In the genomic region with DNA sequence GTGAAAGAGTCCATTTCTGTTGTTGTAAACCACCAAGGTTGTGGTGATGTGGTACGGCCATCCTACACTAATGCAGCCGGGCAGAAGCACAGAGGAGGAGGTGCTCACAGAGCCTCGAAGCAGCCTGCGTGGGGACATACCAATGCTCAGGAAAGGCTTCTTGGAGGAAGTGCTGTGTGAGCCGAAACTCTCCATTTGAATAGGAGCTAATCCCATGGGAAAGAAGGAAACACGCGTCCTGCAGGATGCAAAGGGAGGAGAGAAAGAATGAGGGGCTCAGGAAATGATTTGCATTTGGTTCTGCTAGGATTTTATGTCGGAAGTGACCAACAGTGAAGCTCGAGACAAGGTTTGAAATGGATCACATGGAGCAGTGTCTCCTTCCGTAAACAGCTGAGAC, we compare ENCODE assay signal across 16 cellular contexts.
DNase-seq lines count a peak whose midpoint lies in the region; ATAC-seq, FAIRE-seq and TF ChIP-seq lines count a peak whose summit lies in the region.
"Had no signal": no experiment of that assay in that cellular context is flagged by ENCODE, and none has a peak within 500 bp of the region (broad histone marks: within the 10 kb centered on the region; RNA-seq: fewer than 3 reads in every experiment).

No MANE protein-coding gene starts in this region.

- no peak overlapping the region for H2BK20ac ChIP-seq in H9 (ENCODE audit: low read depth, low read length, poor library complexity, severe bottlenecking)

- H3K79me2 ChIP-seq in H9 (ENCODE audit: insufficient read depth, low read length), result no peaks in the 10 kb centered on the region

- DNase-seq in H9, result peak; percentile 37
- no peak for DNase-seq in chondrocyte (ENCODE audit: low spot score)
- DNase-seq in iPS DF 19.7 (ENCODE audit: low read depth, low spot score), result peak; percentile 45
- DNase-seq in progenitor cell of endocrine pancreas (ENCODE audit: low spot score, unreplicated experiment), result no peak
- DNase-seq in D721Med (ENCODE audit: insufficient read length, low spot score), result no peak
- no peak for DNase-seq in T1000 (lab: John Stamatoyannopoulos, UW)
- DNase-seq in amygdala (lab: John Stamatoyannopoulos, UW), result no peak
- DNase-seq: Caco-2; CD8-positive, alpha-beta T cell; DMS53; GM23248; HCEC 1CT; HFFc6 had no signal

- no peak overlapping the region for H4K8ac ChIP-seq in H9 (replicated peaks; ENCODE audit: insufficient read length, low read depth, low read length)

- H4K91ac ChIP-seq in H9 (ENCODE audit: insufficient read length, low read depth, low read length), result no peak overlapping the region

- no peak overlapping the region for H3K56ac ChIP-seq in H9 (ENCODE audit: insufficient read length, low read depth, low read length)

- no peaks in the 10 kb centered on the region; the same call in 1 of the 2 replicates for H3K27me3 Mint-ChIP-seq in H9 (ENCODE audit: low read depth)
- H3K27me3 Mint-ChIP-seq in chondrocyte (ENCODE audit: low read depth), result no peaks in the 10 kb centered on the region
- H3K27me3 Mint-ChIP-seq in progenitor cell of endocrine pancreas, result no peaks in the 10 kb centered on the region

- no peaks in the 10 kb centered on the region for H3K23me2 ChIP-seq in H9 (ENCODE audit: insufficient read length, low read depth, low read length, poor library complexity, severe bottlenecking)

- H3K9ac ChIP-seq in H9 (ENCODE audit: extremely low read depth, insufficient read length, low read length), result no peak overlapping the region
- H3K9ac ChIP-seq: GM23248 had no signal

- no peak overlapping the region for H4K5ac ChIP-seq in H9 (ENCODE audit: insufficient read length, low read depth, low read length)

- peak overlapping the region in 1 of 3 experiments; percentile 62; a peak in 3 of 7 replicates for H3K27ac Mint-ChIP-seq in H9
- peak overlapping the region; percentile 39 for H3K27ac Mint-ChIP-seq in chondrocyte (ENCODE audit: unreplicated experiment)
- peak overlapping the region; percentile 13 for H3K27ac Mint-ChIP-seq in progenitor cell of endocrine pancreas
- H3K27ac Mint-ChIP-seq: CD14-positive monocyte; CD8-positive, alpha-beta T cell; HFFc6 had no signal

- H2BK15ac ChIP-seq in H9 (ENCODE audit: low read depth, low read length), result no peak overlapping the region

- no peak overlapping the region for H3K14ac ChIP-seq in H9 (ENCODE audit: insufficient read depth, low read length)

- H3T11ph ChIP-seq in H9 (ENCODE audit: low read length), result no peak overlapping the region

- H3K9me3 Mint-ChIP-seq in H9 (peaks cover 9 to 14% of the 10 kb centered on the region in 2 experiments), chondrocyte (ENCODE audit: low read depth) (peaks cover 17% of the 10 kb centered on the region), progenitor cell of endocrine pancreas (ENCODE audit: low read depth) (peaks cover 9% of the 10 kb centered on the region)

- H3K9me3 ChIP-seq in H9 (ENCODE audit: control insufficient read depth, low read depth, low read length), result peaks cover 7% of the 10 kb centered on the region
- H3K9me3 ChIP-seq: A549, Caco-2 had no signal

- H3K18ac ChIP-seq in H9 (ENCODE audit: insufficient read length, low read depth, low read length), result no peak overlapping the region

- no peak overlapping the region for H3K4ac ChIP-seq in H9 (ENCODE audit: low read depth, low read length)

- H3K4me1 ChIP-seq in H9 (ENCODE audit: insufficient read depth, low read length), result no peaks in the 10 kb centered on the region
- H3K4me1 ChIP-seq: A549, Caco-2 had no signal

- ATAC-seq in GM18868 (IDR thresholded peaks at IDR 0.05; ENCODE audit: unreplicated experiment), result no peak
- ATAC-seq: A549; CD8-positive, alpha-beta T cell had no signal

- H3K4me2 ChIP-seq in H9 (ENCODE audit: insufficient read depth, insufficient read length, low read length), result no peak overlapping the region
- H3K4me2 ChIP-seq: A549 had no signal

- no peak overlapping the region for H2BK5ac ChIP-seq in H9 (ENCODE audit: insufficient read length, low read length)

- no peaks in the 10 kb centered on the region for H3K27me3 ChIP-seq in H9 (ENCODE audit: insufficient read depth, low read length)

- no peak overlapping the region for H2BK120ac ChIP-seq in H9 (ENCODE audit: low read depth, low read length, poor library complexity, severe bottlenecking)

- no peak overlapping the region for H2AFZ ChIP-seq in H9 (ENCODE audit: low read length)
- H2AFZ ChIP-seq: GM23248 had no signal

- no peak overlapping the region for H2AK5ac ChIP-seq in H9 (ENCODE audit: insufficient read length, low read length)

- H3K23ac ChIP-seq in H9 (ENCODE audit: insufficient read length, low read depth, low read length), result no peak overlapping the region

- peaks cover 13 to 20% of the 10 kb centered on the region in 2 experiments for H3K4me1 Mint-ChIP-seq in H9
- H3K4me1 Mint-ChIP-seq in chondrocyte (ENCODE audit: low read depth), result peaks cover 17% of the 10 kb centered on the region
- peaks cover 25% of the 10 kb centered on the region for H3K4me1 Mint-ChIP-seq in progenitor cell of endocrine pancreas (ENCODE audit: low read depth)
- H3K4me1 Mint-ChIP-seq: CD14-positive monocyte had no signal

- no peak for FAIRE-seq in D721Med (lab: Jason Lieb, UNC)
- FAIRE-seq: A549 had no signal

- H2BK12ac ChIP-seq in H9 (ENCODE audit: insufficient read length, low read depth, low read length), result no peak overlapping the region

- whole genome bisulfite sequencing in H9 (ENCODE audit: extremely low coverage, insufficient read length, low lambda C conversion rate), result no CpG with 5 or more reads among the region's 10 CpGs

- H4K20me1 ChIP-seq in H9 (ENCODE audit: control insufficient read depth, insufficient read depth, insufficient read length), result no peaks in the 10 kb centered on the region

- no peak for TF ChIP-seq CTCF in H9 (conservative IDR thresholded peaks at IDR 0.05)
- TF ChIP-seq CTCF in chondrocyte (IDR thresholded peaks at IDR 0.05), result no peak
- TF ChIP-seq CTCF in progenitor cell of endocrine pancreas (IDR thresholded peaks at IDR 0.05; ENCODE audit: unreplicated experiment), result no peak
- no peak for TF ChIP-seq CTCF in D721Med (IDR thresholded peaks at IDR 0.05; ENCODE audit: insufficient read depth, missing control alignments)

- H3K4me3 Mint-ChIP-seq in H9 (no peak overlapping the region; a peak in 1 of 5 replicates), chondrocyte (ENCODE audit: unreplicated experiment) (no peak overlapping the region), progenitor cell of endocrine pancreas (ENCODE audit: low read depth) (no peak overlapping the region)
- H3K4me3 Mint-ChIP-seq: CD14-positive monocyte; CD8-positive, alpha-beta T cell; HFFc6 had no signal

- no peaks in the 10 kb centered on the region for H3K79me1 ChIP-seq in H9 (ENCODE audit: insufficient read depth, low read depth, low read length, poor library complexity, severe bottlenecking)

- no peak overlapping the region for H3K27ac ChIP-seq in H9 (ENCODE audit: insufficient read length, low read depth, low read length)
- H3K27ac ChIP-seq: A549, GM23248 had no signal

- H3K36me3 Mint-ChIP-seq in H9 (ENCODE audit: insufficient read depth in 1 of 3, low read depth in 3 of 3) (peaks cover 8 to 9% (median 9%) of the 10 kb centered on the region in 3 experiments), chondrocyte (ENCODE audit: low read depth) (peaks cover 7% of the 10 kb centered on the region), progenitor cell of endocrine pancreas (ENCODE audit: insufficient read depth) (no peaks in the 10 kb centered on the region)
- H3K36me3 Mint-ChIP-seq: CD14-positive monocyte; CD8-positive, alpha-beta T cell had no signal

Comparison
In these comparisons a context has a peak if more than half of its experiments do, and no peak if none do; other contexts are left out.
1. DNase-seq: peak in H9 (single experiment) and iPS DF 19.7 (single experiment); none in chondrocyte (single experiment), progenitor cell of endocrine pancreas (single experiment), D721Med (single experiment), T1000 (single experiment) and amygdala (0 of 56).